12 cellular contexts compared by ENCODE assay signal in genomic region chr12:122982494-122982850, GRCh38. TPM values are rescaled to one million over a fixed set of nuclear protein-coding genes. Genes with fewer than 3 reads are reported as not detected.
A peak's percentile ranks its signal among the peaks of the same experiment; 100 is the strongest.
DNase-seq lines count a peak whose midpoint lies in the region; ATAC-seq and TF ChIP-seq lines count a peak whose summit lies in the region.
"Had no signal": no experiment of that assay in that cellular context is flagged by ENCODE, and none has a peak within 500 bp of the region (broad histone marks: within the 10 kb centered on the region; RNA-seq: fewer than 3 reads in every experiment).

No MANE protein-coding gene starts in this region.

- peaks cover 47% of the 10 kb centered on the region for H3K4me1 Mint-ChIP-seq in activated CD4-positive, alpha-beta T cell treated with anti-CD3 and anti-CD28 coated beads, Interleukin-2, amount 10 ng/mL, durations not matched to agents 7 days and 5 days
- peaks cover 43% of the 10 kb centered on the region for H3K4me1 Mint-ChIP-seq in activated B cell treated with CpG ODN at 0.5 μM for 24 hours
- H3K4me1 Mint-ChIP-seq in stimulated activated naive CD8-positive, alpha-beta T cell treated with anti-CD3 and anti-CD28 coated beads, Interleukin-15, amount 100 ng/mL, for 72 hours = peaks cover 62% of the 10 kb centered on the region

- H3K79me2 ChIP-seq in PC-9 (ENCODE audit: low read depth) = peaks cover 21% of the 10 kb centered on the region

- TF ChIP-seq CTCF in activated B cell treated with CpG ODN at 0.5 μM for 24 hours (IDR thresholded peaks at IDR 0.05) = no peak
- no peak for TF ChIP-seq CTCF in fibroblast of villous mesenchyme (IDR thresholded peaks at IDR 0.05; ENCODE audit: insufficient read depth, low read depth, low read length)
- no peak for TF ChIP-seq CTCF in PC-9 (conservative IDR thresholded peaks at IDR 0.05)
- no peak for TF ChIP-seq CTCF in tibial nerve (IDR thresholded peaks at IDR 0.05)

- H3K36me3 ChIP-seq in PC-9 (ENCODE audit: low read depth) (no peaks in the 10 kb centered on the region), tibial nerve (peaks cover 0 to 61% (median 2%) of the 10 kb centered on the region in 3 donors)

- WGBS in tibial nerve, 2 donors = 57 to 58% methylated on average over 11 of the region's 11 CpGs

- CTCF ChIA-PET in activated CD4-positive, alpha-beta T cell treated with anti-CD3 and anti-CD28 coated beads, Interleukin-2, amount 10 ng/mL, durations not matched to agents 7 days and 5 days (lab: Charles Lee) = interaction anchor here (1.6 kb wide), 2 partner anchors 8 to 93 kb away, joined by 3 to 6 read pairs; no protein-coding TSS in a partner anchor
- CTCF ChIA-PET in activated B cell treated with CpG ODN at 0.5 μM for 24 hours (lab: Charles Lee) (interaction anchor here (0.9 to 1.5 kb wide), 2 partner anchors 61 to 256 kb away, joined by 3 to 5 read pairs; no protein-coding TSS in a partner anchor), PC-9 (lab: Charles Lee) (no interaction called here)

- H4K20me1 ChIP-seq in PC-9 (ENCODE audit: insufficient read depth) = no peaks in the 10 kb centered on the region

- no peak for TF ChIP-seq EP300 in tibial nerve (IDR thresholded peaks at IDR 0.05)

- H3K36me3 Mint-ChIP-seq in activated CD4-positive, alpha-beta T cell treated with anti-CD3 and anti-CD28 coated beads, Interleukin-2, amount 10 ng/mL, durations not matched to agents 7 days and 5 days (ENCODE audit: low read depth) = peaks cover 27% of the 10 kb centered on the region
- peaks cover 26% of the 10 kb centered on the region for H3K36me3 Mint-ChIP-seq in activated B cell treated with CpG ODN at 0.5 μM for 24 hours (ENCODE audit: low read depth)

- H3K27me3 ChIP-seq in PC-9 (ENCODE audit: insufficient read depth, low read depth) (no peaks in the 10 kb centered on the region), tibial nerve (no peaks in the 10 kb centered on the region)

- peaks cover 6% of the 10 kb centered on the region; the same call in 1 of the 2 replicates for H3F3A ChIP-seq in PC-9 (ENCODE audit: insufficient read depth, low read depth)

- intact Hi-C loops in activated B cell treated with CpG ODN at 0.5 μM for 24 hours (cut with micrococcal nuclease) = loop anchor here (5.0 kb wide), 1 partner anchor 170 kb away; the partner anchor contains the start of gene PITPNM2
- intact Hi-C loops in PC-9 (cut with micrococcal nuclease; ENCODE audit: unreplicated experiment) = loop anchor here (10.0 kb wide), 1 partner anchor 182 kb away; no protein-coding TSS in a partner anchor

- no peak overlapping the region for H2AFZ ChIP-seq in PC-9

- TF ChIP-seq POLR2A in tibial nerve (IDR thresholded peaks at IDR 0.05) = no peak

- no peaks in the 10 kb centered on the region for H3K9me2 ChIP-seq in PC-9 (ENCODE audit: insufficient read depth)

- peak overlapping the region; percentile 84 for H3K27ac Mint-ChIP-seq in activated CD4-positive, alpha-beta T cell treated with anti-CD3 and anti-CD28 coated beads, Interleukin-2, amount 10 ng/mL, durations not matched to agents 7 days and 5 days
- H3K27ac Mint-ChIP-seq in activated B cell treated with CpG ODN at 0.5 μM for 24 hours = no peak overlapping the region
- H3K27ac Mint-ChIP-seq in stimulated activated naive CD8-positive, alpha-beta T cell treated with anti-CD3 and anti-CD28 coated beads, Interleukin-15, amount 100 ng/mL, for 72 hours = peak overlapping the region; percentile 19 to 96

- H3K27me3 Mint-ChIP-seq in activated CD4-positive, alpha-beta T cell treated with anti-CD3 and anti-CD28 coated beads, Interleukin-2, amount 10 ng/mL, durations not matched to agents 7 days and 5 days = no peaks in the 10 kb centered on the region
- no peaks in the 10 kb centered on the region for H3K27me3 Mint-ChIP-seq in activated B cell treated with CpG ODN at 0.5 μM for 24 hours
- no peaks in the 10 kb centered on the region for H3K27me3 Mint-ChIP-seq in stimulated activated naive CD8-positive, alpha-beta T cell treated with anti-CD3 and anti-CD28 coated beads, Interleukin-15, amount 100 ng/mL, for 72 hours

- H3K27ac ChIP-seq in PC-9 = no peak overlapping the region
- peak overlapping the region in 2 of 4 donors; percentile 91 to 94 for H3K27ac ChIP-seq in tibial nerve

- POLR2A ChIA-PET in activated CD4-positive, alpha-beta T cell treated with anti-CD3 and anti-CD28 coated beads, Interleukin-2, amount 10 ng/mL, durations not matched to agents 7 days and 5 days (lab: Charles Lee) = no interaction called here
- POLR2A ChIA-PET in activated B cell treated with CpG ODN at 0.5 μM for 24 hours (lab: Charles Lee) (interaction anchor here (0.6 to 2.0 kb wide), 4 partner anchors 14 to 256 kb away, joined by 3 to 9 read pairs (median 3); partner anchors contain the start of genes ABCB9, MPHOSPH9 and MTRFR), PC-9 (lab: Charles Lee; ENCODE audit: unreplicated experiment) (interaction anchor here (0.6 kb wide), 1 partner anchor 12 kb away, joined by 3 read pairs; no protein-coding TSS in a partner anchor)

- no peak overlapping the region for H3K4me2 ChIP-seq in PC-9

- BruUV-seq in PC-9 (replicated peaks; lab: Mats Ljungman, UMichigan) = no TSS peak

- H3K9me3 ChIP-seq in PC-9 (ENCODE audit: insufficient read depth, low read depth) (no peaks in the 10 kb centered on the region), tibial nerve (no peaks in the 10 kb centered on the region)

- H3K4me3 ChIP-seq in fibroblast of villous mesenchyme (ENCODE audit: low read depth, low read length) (peak overlapping the region; percentile 85), PC-9 (no peak overlapping the region), tibial nerve (peak overlapping the region in 1 of 4 donors; percentile 81)

- H3K4me1 ChIP-seq in PC-9 (replicated peaks; ENCODE audit: insufficient read depth) (peaks cover 7% of the 10 kb centered on the region; the same call in 1 of the 2 replicates), tibial nerve (peaks cover 0 to 79% (median 58%) of the 10 kb centered on the region in 4 donors)

- ATAC-seq in activated B cell treated with CpG ODN at 0.5 μM for 24 hours (ENCODE audit: low read depth) (no peak), HG03280 (IDR thresholded peaks at IDR 0.05; ENCODE audit: unreplicated experiment) (no peak)
- ATAC-seq in stimulated activated naive CD8-positive, alpha-beta T cell treated with anti-CD3 and anti-CD28 coated beads, Interleukin-15, amount 100 ng/mL, for 72 hours = no peak

- peak overlapping the region; percentile 87 for H3K4me3 Mint-ChIP-seq in activated CD4-positive, alpha-beta T cell treated with anti-CD3 and anti-CD28 coated beads, Interleukin-2, amount 10 ng/mL, durations not matched to agents 7 days and 5 days
- H3K4me3 Mint-ChIP-seq in activated B cell treated with CpG ODN at 0.5 μM for 24 hours = peak overlapping the region; percentile 88
- H3K4me3 Mint-ChIP-seq in stimulated activated naive CD8-positive, alpha-beta T cell treated with anti-CD3 and anti-CD28 coated beads, Interleukin-15, amount 100 ng/mL, for 72 hours = peak overlapping the region; percentile 91 to 97

- no peak for DNase-seq in activated CD4-positive, alpha-beta T cell treated with anti-CD3 and anti-CD28 coated beads, Interleukin-2, amount 10 ng/mL, durations not matched to agents 7 days and 5 days
- no peak for DNase-seq in activated CD4-positive, alpha-beta T cell treated with anti-CD3 and anti-CD28 coated beads for 1 hour
- DNase-seq in activated B cell treated with CpG ODN at 0.5 μM for 24 hours = no peak
- DNase-seq in fibroblast of villous mesenchyme (ENCODE audit: low read depth) = no peak
- no peak for DNase-seq in stimulated activated naive CD8-positive, alpha-beta T cell treated with anti-CD3 and anti-CD28 coated beads, Interleukin-15, amount 100 ng/mL, for 72 hours
- no peak for DNase-seq in PC-9
- DNase-seq in tibial nerve (ENCODE audit: low spot score in 2 of 2) = no peak
- DNase-seq: activated CD4-positive, CD25-positive, alpha-beta regulatory T cell; H7; islet precursor cell; NCI-H510A had no signal

- H3K9me3 Mint-ChIP-seq in activated CD4-positive, alpha-beta T cell treated with anti-CD3 and anti-CD28 coated beads, Interleukin-2, amount 10 ng/mL, durations not matched to agents 7 days and 5 days = no peaks in the 10 kb centered on the region
- H3K9me3 Mint-ChIP-seq in activated B cell treated with CpG ODN at 0.5 μM for 24 hours = no peaks in the 10 kb centered on the region
- no peaks in the 10 kb centered on the region for H3K9me3 Mint-ChIP-seq in stimulated activated naive CD8-positive, alpha-beta T cell treated with anti-CD3 and anti-CD28 coated beads, Interleukin-15, amount 100 ng/mL, for 72 hours

RNA-seq across cellular contexts. Expression of gene ARL6IP4, which starts 2.0 kb away (rescaled TPM):
- total RNA-seq in activated CD4-positive, alpha-beta T cell treated with anti-CD3 and anti-CD28 coated beads, Interleukin-2, amount 10 ng/mL, durations not matched to agents 7 days and 5 days = 100 to 1,000 TPM; 160 to 180 TPM
- total RNA-seq in activated B cell treated with CpG ODN at 0.5 μM for 24 hours (163 and 178 TPM in 2 replicates), fibroblast of villous mesenchyme (117 and 161 TPM in 2 replicates), PC-9 (2021) (162 and 191 TPM in 2 replicates), tibial nerve (100 to 1,000 TPM; 197 to 338 (median 251) TPM)

RNA-seq across cellular contexts. Expression of gene OGFOD2, which starts 7.4 kb away (rescaled TPM):
- 10 to 100 TPM; 25.3 to 25.9 TPM for total RNA-seq in activated CD4-positive, alpha-beta T cell treated with anti-CD3 and anti-CD28 coated beads, Interleukin-2, amount 10 ng/mL, durations not matched to agents 7 days and 5 days
- total RNA-seq in activated B cell treated with CpG ODN at 0.5 μM for 24 hours (21.7 and 22.8 TPM in 2 replicates), fibroblast of villous mesenchyme (7.3 and 11.9 TPM in 2 replicates), PC-9 (2021) (33.5 and 36.1 TPM in 2 replicates), tibial nerve (10 to 100 TPM in 3 of 4 donors, 1 to 10 TPM in 1; 7.2 to 19.8 (median 13.4) TPM)

RNA-seq across cellular contexts. Expression of gene ABCB9, which starts 16.2 kb away (rescaled TPM):
- 1 to 10 TPM; 4.7 to 6.7 TPM for total RNA-seq in activated CD4-positive, alpha-beta T cell treated with anti-CD3 and anti-CD28 coated beads, Interleukin-2, amount 10 ng/mL, durations not matched to agents 7 days and 5 days
- 2.0 and 4.6 TPM in 2 replicates for total RNA-seq in activated B cell treated with CpG ODN at 0.5 μM for 24 hours
- 12.1 and 12.9 TPM in 2 replicates for total RNA-seq in fibroblast of villous mesenchyme
- 11.4 and 13.0 TPM in 2 replicates for total RNA-seq in PC-9 (2021)
- total RNA-seq in tibial nerve = 10 to 100 TPM in 1 of 4 donors, 1 to 10 TPM in 3; 4.2 to 11.4 (median 6.0) TPM
